ENCODE assay signal across 26 cellular contexts in genomic region chr9:133387680-133388079, GRCh38. TPM values are rescaled to one million over a fixed set of nuclear protein-coding genes. Genes with fewer than 3 reads are reported as not detected.
DNase-seq lines count a peak whose midpoint lies in the region; ATAC-seq and TF ChIP-seq lines count a peak whose summit lies in the region.
"Had no signal": no experiment of that assay in that cellular context is flagged by ENCODE, and none has a peak within 500 bp of the region (broad histone marks: within the 10 kb centered on the region; RNA-seq: fewer than 3 reads in every experiment).

No MANE protein-coding gene starts in this region.

- no peaks in the 10 kb centered on the region for H4K20me1 ChIP-seq in mammary epithelial cell (ENCODE audit: insufficient read depth, low read length)

- intact Hi-C loops in mammary epithelial cell (cut with micrococcal nuclease) (no loop called here), cardiac septum (cut with DNase I) (no loop called here)

- no peak overlapping the region for H3K9ac ChIP-seq in mammary epithelial cell (ENCODE audit: insufficient read depth, low read length)

- in situ Hi-C loops in mammary epithelial cell (cut with MboI; ENCODE audit: low sequenced_read_pairs in 2 of 2): no loop called here

- no peak for TF ChIP-seq CTCF in mammary epithelial cell (conservative IDR thresholded peaks at IDR 0.05 in 1 of 2, IDR thresholded peaks at IDR 0.05 in 1 of 2; ENCODE audit: extremely low read depth in 1 of 2, insufficient read depth in 1 of 2, low read depth in 1 of 2, low read length in 2 of 2)

- 52% methylated on average over 9 of the region's 9 CpGs for WGBS in mammary epithelial cell (ENCODE audit: low coverage, missing lambda C conversion rate)

- no peak overlapping the region for H3K27ac ChIP-seq in mammary epithelial cell (ENCODE audit: insufficient read depth, low read depth, low read length)
- H3K27ac ChIP-seq: adrenal gland, esophagus squamous epithelium, gastroesophageal sphincter, pancreas, SJSA1 had no signal

- DNase-seq in ELF-1 (ENCODE audit: low read depth, low spot score) (peak; percentile 59), NCI-H1694 treated with DMSO at 0.1 percent for 48 hours (lab: John Stamatoyannopoulos, UW) (peak; percentile 61), mammary epithelial cell (peak; percentile 16), renal cortical epithelial cell (ENCODE audit: low read depth) (peak; percentile 43), NCI-H226 (no peak), cardiac septum (ENCODE audit: low spot score) (no peak)
- DNase-seq: activated CD4-positive, alpha-beta T cell treated with anti-CD3 and anti-CD28 coated beads for 36 hours; activated naive CD4-positive, alpha-beta T cell treated with Interleukin-2 at 50 U/mL for 16 hours; activated T-cell treated with anti-CD3 and anti-CD28 coated beads, Interleukin-2, amount 50 U/mL, for 72 hours; adrenal gland; CD4-positive, CD25-positive, alpha-beta regulatory T cell; effector memory CD4-positive, alpha-beta T cell; esophagus squamous epithelium; GF-D8; hippocampal formation; NCI-H2029; NCI-H446 treated with DMSO at 0.1 percent for 48 hours; pancreas; stimulated activated CD4-positive, alpha-beta T cell treated with anti-CD3 and anti-CD28 coated beads, Interleukin-4, amount 100 ng/mL, for 1 hour; stimulated activated naive B cell treated with anti-CD40 and anti-IgM and Interleukin-4, amounts not matched to agents 10 μg/mL and 1 μg/mL and 100 μg/mL, for 72 hours had no signal

- H3K9me3 ChIP-seq in mammary epithelial cell (replicated peaks; ENCODE audit: insufficient read depth, low read length): no peaks in the 10 kb centered on the region
- H3K9me3 ChIP-seq: adrenal gland, esophagus squamous epithelium, gastroesophageal sphincter, pancreas, SJSA1 had no signal

- H3K27me3 ChIP-seq in mammary epithelial cell (ENCODE audit: insufficient read depth, low read length): no peaks in the 10 kb centered on the region
- H3K27me3 ChIP-seq: adrenal gland, pancreas had no signal

- CTCF ChIA-PET in mammary epithelial cell (lab: Charles Lee; ENCODE audit: low non-redundant PET): no interaction called here

- H3K79me2 ChIP-seq in mammary epithelial cell (ENCODE audit: insufficient read depth, low read length): no peaks in the 10 kb centered on the region

- H3K4me2 ChIP-seq in mammary epithelial cell (ENCODE audit: insufficient read depth, low read depth, low read length): no peak overlapping the region
- H3K4me2 ChIP-seq: GM23338 had no signal

- dilution Hi-C loops in mammary epithelial cell (cut with HindIII; ENCODE audit: low sequenced_read_pairs): no loop called here

- H3K36me3 ChIP-seq in mammary epithelial cell (ENCODE audit: insufficient read depth, low read length): no peaks in the 10 kb centered on the region
- H3K36me3 ChIP-seq: adrenal gland, esophagus squamous epithelium, gastroesophageal sphincter, pancreas, SJSA1 had no signal

- no peaks in the 10 kb centered on the region for H3K4me1 ChIP-seq in mammary epithelial cell (ENCODE audit: insufficient read depth, low read length)
- H3K4me1 ChIP-seq: adrenal gland, gastroesophageal sphincter, pancreas, SJSA1 had no signal

- no TSS peak for BruUV-seq in mammary epithelial cell (replicated peaks; lab: Mats Ljungman, UMichigan)

- ATAC-seq in GM19035 (IDR thresholded peaks at IDR 0.05; ENCODE audit: unreplicated experiment): no peak
- ATAC-seq: activated CD4-positive, alpha-beta T cell treated with anti-CD3 and anti-CD28 coated beads for 36 hours; activated T-cell treated with anti-CD3 and anti-CD28 coated beads, Interleukin-2, amount 50 U/mL, for 72 hours; gastroesophageal sphincter; GM23338; pancreas; right cardiac atrium; stimulated activated naive B cell treated with anti-CD40 and anti-IgM and Interleukin-4, amounts not matched to agents 10 μg/mL and 1 μg/mL and 100 μg/mL, for 72 hours had no signal

- no peak overlapping the region for H2AFZ ChIP-seq in mammary epithelial cell (ENCODE audit: low read depth, low read length)
- H2AFZ ChIP-seq: GM23338 had no signal

- no peak overlapping the region for H3K4me3 ChIP-seq in mammary epithelial cell (replicated peaks in 1 of 3; ENCODE audit: insufficient read depth in 1 of 3, low read depth in 2 of 3, low read length in 3 of 3)
- H3K4me3 ChIP-seq: adrenal gland, esophagus squamous epithelium, gastroesophageal sphincter, GM23338, pancreas, SJSA1 had no signal

RNA-seq across cellular contexts. Expression of gene STKLD1, which starts 11.5 kb away (rescaled TPM):
- total RNA-seq in mammary epithelial cell (1 to 10 TPM in 1 of 2 donors, under 1 TPM in 1; 0.67 to 1.0 TPM), renal cortical epithelial cell (0.35 and 0.40 TPM in 2 replicates), cardiac septum (0.62 TPM)
- polyA plus RNA-seq in mammary epithelial cell: 0.17 TPM
- not detected for polyA minus RNA-seq in mammary epithelial cell
- total RNA-seq: GM23338, HT1080 had no signal

RNA-seq across cellular contexts. Expression of gene SURF4, which starts 11.8 kb away (rescaled TPM):
- total RNA-seq in mammary epithelial cell: 100 to 1,000 TPM; 192 to 214 TPM
- polyA plus RNA-seq in mammary epithelial cell: 206 TPM
- 325 TPM for polyA minus RNA-seq in mammary epithelial cell
- 284 and 363 TPM in 2 replicates for total RNA-seq in renal cortical epithelial cell
- total RNA-seq in cardiac septum: 80.2 TPM

RNA-seq across cellular contexts. Expression of gene REXO4, which starts 30.1 kb away (rescaled TPM):
- 10 to 100 TPM; 14.8 to 33.1 TPM for total RNA-seq in mammary epithelial cell
- polyA plus RNA-seq in mammary epithelial cell: 27.9 TPM
- 14.7 TPM for polyA minus RNA-seq in mammary epithelial cell
- 10.8 and 25.3 TPM in 2 replicates for total RNA-seq in renal cortical epithelial cell
- total RNA-seq in cardiac septum: 12.2 TPM

RNA-seq across cellular contexts. Expression of gene SURF2, which starts 31.3 kb away (rescaled TPM):
- 10 to 100 TPM; 22.5 to 42.2 TPM for total RNA-seq in mammary epithelial cell
- polyA plus RNA-seq in mammary epithelial cell: 39.2 TPM
- polyA minus RNA-seq in mammary epithelial cell: 35.4 TPM
- 9.9 and 32.3 TPM in 2 replicates for total RNA-seq in renal cortical epithelial cell
- 12.5 TPM for total RNA-seq in cardiac septum

RNA-seq across cellular contexts. Expression of gene SURF1, which starts 31.4 kb away (rescaled TPM):
- total RNA-seq in mammary epithelial cell: 10 to 100 TPM; 17.5 to 23.4 TPM
- polyA plus RNA-seq in mammary epithelial cell: 43.5 TPM
- polyA minus RNA-seq in mammary epithelial cell: 24.5 TPM
- 18.4 and 18.6 TPM in 2 replicates for total RNA-seq in renal cortical epithelial cell
- 58.7 TPM for total RNA-seq in cardiac septum

Comparison
In these comparisons a context has a peak if more than half of its experiments do, and no peak if none do; other contexts are left out.
1. DNase-seq: peak in ELF-1 (single experiment), NCI-H1694 treated with DMSO at 0.1 percent for 48 hours (single experiment), mammary epithelial cell (single experiment) and renal cortical epithelial cell (single experiment); none in NCI-H226 (single experiment) and cardiac septum (single experiment).